18 cellular contexts compared by ENCODE assay signal in the genomic region with DNA sequence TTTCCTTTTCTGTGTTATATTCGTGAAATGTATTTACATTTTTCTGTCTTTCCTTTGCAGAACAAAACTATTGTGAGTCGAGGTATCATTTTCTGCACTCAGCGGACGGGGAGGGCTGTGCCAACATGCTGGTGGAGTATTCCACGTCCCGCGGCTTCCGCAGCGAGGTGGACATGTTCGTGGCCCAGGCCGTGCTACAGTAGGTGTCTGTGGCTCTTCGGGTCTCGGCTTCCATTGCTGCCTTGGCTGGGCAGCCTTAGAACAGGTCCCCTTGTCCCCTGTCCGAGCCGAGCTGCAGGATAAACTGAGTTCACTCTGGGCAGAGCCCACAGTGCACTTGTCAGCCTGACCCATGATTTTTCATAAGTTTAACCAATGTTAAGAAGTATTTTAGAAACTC.
"Had no signal": no experiment of that assay in that cellular context is flagged by ENCODE, and none has a peak within 500 bp of the region (broad histone marks: within the 10 kb centered on the region; RNA-seq: fewer than 3 reads in every experiment).

No MANE protein-coding gene starts in this region.

- H3K4me3 ChIP-seq: esophagus muscularis mucosa, gastroesophageal sphincter, left ventricle myocardium inferior, lung, right atrium auricular region, testis, tibial nerve had no signal

- H3K9me3 ChIP-seq: esophagus muscularis mucosa, gastroesophageal sphincter, left ventricle myocardium inferior, right atrium auricular region, testis, tibial nerve had no signal

- H3K27me3 ChIP-seq: esophagus muscularis mucosa, gastroesophageal sphincter, right atrium auricular region, testis, tibial nerve had no signal

- H3K9me3 Mint-ChIP-seq: neural crest cell had no signal

- H3K27ac ChIP-seq: epithelial cell of prostate, esophagus muscularis mucosa, gastroesophageal sphincter, left ventricle myocardium inferior, right atrium auricular region, testis, tibial nerve had no signal

- H3K4me3 Mint-ChIP-seq: naive thymus-derived CD4-positive, alpha-beta T cell; neural crest cell; stimulated activated naive CD8-positive, alpha-beta T cell treated with anti-CD3 and anti-CD28 coated beads, Interleukin-15, amount 100 ng/mL, for 72 hours had no signal

- H3K4me1 Mint-ChIP-seq: neural crest cell had no signal

- ATAC-seq: gastroesophageal sphincter; left cardiac atrium; naive thymus-derived CD4-positive, alpha-beta T cell; stimulated activated naive CD8-positive, alpha-beta T cell treated with anti-CD3 and anti-CD28 coated beads, Interleukin-15, amount 100 ng/mL, for 72 hours had no signal

- H3K27ac Mint-ChIP-seq: naive thymus-derived CD4-positive, alpha-beta T cell had no signal

- H3K27me3 Mint-ChIP-seq: naive thymus-derived CD4-positive, alpha-beta T cell; stimulated activated naive CD8-positive, alpha-beta T cell treated with anti-CD3 and anti-CD28 coated beads, Interleukin-15, amount 100 ng/mL, for 72 hours had no signal

- DNase-seq: effector memory CD4-positive, alpha-beta T cell; foreskin fibroblast; immature natural killer cell; left ventricle myocardium inferior; mesendoderm; naive thymus-derived CD4-positive, alpha-beta T cell; small intestine; stimulated activated CD4-positive, alpha-beta T cell treated with anti-CD3 and anti-CD28 coated beads, Interleukin-2, amount 100 ng/mL, for 48 hours; stimulated activated naive CD8-positive, alpha-beta T cell treated with anti-CD3 and anti-CD28 coated beads, Interleukin-15, amount 100 ng/mL, for 72 hours; testis had no signal

- H3K4me1 ChIP-seq: testis had no signal
